ENCODE assay signal across 1 cellular context in the genomic region with DNA sequence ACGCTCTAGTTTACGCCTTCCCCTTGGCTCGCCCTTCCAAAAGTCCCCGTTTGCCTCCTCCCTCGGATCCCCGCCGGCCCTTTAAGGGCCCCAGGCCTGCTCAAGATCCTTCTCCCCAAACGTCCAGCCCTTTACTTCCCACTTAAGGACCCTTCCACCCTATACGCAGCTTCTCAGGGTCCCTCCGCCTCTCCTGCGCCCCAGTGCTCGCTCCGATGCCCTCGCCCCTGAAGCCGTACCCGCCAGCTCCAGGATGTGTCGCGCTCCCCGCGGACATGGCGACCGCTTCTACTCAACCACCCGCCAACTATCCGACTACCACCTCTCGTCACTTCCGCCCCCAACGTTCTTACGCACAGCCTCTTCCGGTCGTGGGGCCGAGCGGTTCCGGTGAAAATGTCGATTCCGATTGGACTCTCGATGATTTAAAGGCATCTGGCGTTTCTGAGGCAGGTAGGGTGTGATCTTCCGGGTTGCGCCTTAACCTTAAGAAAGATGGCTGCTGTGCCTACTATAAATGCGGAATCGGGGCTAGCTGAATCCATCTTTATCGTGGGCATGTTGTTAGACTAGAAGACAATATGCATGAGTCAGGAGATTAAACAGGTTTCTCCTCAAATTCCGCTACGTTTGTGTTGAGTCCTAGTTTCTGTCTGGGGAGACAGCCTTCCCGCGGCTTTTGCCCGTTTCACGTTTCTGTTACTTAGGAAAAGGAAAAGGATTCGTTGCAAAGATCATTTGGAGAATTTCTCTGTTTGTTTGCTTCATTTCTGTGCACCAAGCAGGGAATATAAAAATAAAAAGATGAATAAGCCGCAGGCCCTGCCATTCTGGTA.
TF ChIP-seq lines count a peak whose summit lies in the region.

A gene (minus strand): TSS at position 317 of the 836 bp plus-strand sequence. CDS start 40 bp downstream, at position 277.

TF ChIP-seq in HepG2, 621 proteins besides CTCF, POLR2A, EP300 and RAD21 (continued from another document and continues in another):
- TF ChIP-seq, protein P1, sequence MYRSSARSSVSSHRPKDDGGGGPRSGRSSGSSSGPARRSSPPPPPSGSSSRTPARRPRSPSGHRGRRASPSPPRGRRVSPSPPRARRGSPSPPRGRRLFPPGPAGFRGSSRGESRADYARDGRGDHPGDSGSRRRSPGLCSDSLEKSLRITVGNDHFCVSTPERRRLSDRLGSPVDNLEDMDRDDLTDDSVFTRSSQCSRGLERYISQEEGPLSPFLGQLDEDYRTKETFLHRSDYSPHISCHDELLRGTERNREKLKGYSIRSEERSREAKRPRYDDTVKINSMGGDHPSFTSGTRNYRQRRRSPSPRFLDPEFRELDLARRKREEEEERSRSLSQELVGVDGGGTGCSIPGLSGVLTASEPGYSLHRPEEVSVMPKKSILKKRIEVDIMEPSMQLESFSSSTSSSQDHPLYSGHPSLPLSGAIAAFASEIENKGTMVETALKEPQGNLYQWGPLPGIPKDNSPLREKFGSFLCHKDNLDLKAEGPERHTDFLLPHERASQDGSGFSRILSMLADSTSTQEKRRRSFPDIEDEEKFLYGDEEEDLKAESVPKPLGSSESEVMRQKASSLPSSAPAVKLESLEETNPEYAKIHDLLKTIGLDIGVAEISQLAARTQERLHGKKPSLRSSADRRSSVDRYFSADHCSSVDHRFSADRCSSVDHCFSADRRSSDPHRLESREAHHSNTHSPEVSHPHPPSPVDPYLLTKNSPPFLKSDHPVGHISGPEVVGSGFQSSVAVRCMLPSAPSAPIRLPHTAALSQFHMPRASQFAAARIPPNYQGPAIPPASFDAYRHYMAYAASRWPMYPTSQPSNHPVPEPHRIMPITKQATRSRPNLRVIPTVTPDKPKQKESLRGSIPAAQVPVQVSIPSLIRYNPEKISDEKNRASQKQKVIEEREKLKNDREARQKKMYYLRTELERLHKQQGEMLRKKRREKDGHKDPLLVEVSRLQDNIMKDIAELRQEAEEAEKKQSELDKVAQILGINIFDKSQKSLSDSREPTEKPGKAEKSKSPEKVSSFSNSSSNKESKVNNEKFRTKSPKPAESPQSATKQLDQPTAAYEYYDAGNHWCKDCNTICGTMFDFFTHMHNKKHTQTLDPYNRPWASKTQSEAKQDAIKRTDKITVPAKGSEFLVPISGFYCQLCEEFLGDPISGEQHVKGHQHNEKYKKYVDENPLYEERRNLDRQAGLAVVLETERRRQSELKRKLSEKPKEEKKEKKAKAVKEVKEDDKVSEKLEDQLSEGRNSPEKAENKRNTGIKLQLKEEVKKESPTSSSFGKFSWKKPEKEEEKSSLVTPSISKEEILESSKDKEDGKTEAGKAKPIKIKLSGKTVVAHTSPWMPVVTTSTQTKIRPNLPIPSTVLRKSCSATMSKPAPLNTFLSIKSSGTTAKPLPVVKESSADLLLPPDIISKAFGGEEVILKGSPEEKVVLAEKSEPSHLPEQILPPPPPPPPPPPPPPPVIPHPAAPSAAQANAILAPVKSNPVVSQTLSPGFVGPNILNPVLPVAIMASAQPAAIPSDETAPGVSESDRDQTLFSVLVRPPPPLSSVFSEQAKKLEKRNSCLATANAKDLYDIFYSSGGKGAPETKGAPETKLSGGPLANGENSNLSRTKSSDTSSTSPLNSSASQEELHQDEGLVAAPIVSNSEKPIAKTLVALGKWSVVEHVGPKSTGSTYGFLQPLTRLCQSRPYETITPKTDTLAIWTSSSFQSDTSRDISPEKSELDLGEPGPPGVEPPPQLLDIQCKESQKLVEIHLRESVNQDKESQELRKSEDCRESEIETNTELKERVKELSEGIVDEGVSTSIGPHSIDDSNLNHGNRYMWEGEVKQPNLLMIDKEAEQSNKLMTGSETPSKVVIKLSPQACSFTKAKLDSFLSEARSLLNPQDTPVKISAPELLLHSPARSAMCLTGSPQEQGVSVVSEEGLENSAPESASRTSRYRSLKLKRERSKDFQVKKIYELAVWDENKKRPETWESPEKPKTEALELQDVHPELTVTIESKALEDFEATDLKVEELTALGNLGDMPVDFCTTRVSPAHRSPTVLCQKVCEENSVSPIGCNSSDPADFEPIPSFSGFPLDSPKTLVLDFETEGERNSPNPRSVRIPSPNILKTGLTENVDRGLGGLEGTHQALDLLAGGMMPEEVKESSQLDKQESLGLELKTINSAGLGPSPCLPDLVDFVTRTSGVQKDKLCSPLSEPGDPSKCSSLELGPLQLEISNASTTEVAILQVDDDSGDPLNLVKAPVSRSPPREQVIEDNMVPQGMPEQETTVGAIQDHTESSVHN (CRISPR knock-in tag; IDR thresholded peaks at IDR 0.05), result no peak
- TF ChIP-seq, protein P2, sequence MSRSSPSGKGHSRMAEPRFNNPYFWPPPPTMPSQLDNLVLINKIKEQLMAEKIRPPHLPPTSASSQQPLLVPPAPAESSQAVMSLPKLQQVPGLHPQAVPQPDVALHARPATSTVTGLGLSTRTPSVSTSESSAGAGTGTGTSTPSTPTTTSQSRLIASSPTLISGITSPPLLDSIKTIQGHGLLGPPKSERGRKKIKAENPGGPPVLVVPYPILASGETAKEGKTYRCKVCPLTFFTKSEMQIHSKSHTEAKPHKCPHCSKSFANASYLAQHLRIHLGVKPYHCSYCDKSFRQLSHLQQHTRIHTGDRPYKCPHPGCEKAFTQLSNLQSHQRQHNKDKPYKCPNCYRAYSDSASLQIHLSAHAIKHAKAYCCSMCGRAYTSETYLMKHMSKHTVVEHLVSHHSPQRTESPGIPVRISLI (CRISPR knock-in tag; IDR thresholded peaks at IDR 0.05; ENCODE audit: borderline replicate concordance), result no peak
- TF ChIP-seq, protein P3, sequence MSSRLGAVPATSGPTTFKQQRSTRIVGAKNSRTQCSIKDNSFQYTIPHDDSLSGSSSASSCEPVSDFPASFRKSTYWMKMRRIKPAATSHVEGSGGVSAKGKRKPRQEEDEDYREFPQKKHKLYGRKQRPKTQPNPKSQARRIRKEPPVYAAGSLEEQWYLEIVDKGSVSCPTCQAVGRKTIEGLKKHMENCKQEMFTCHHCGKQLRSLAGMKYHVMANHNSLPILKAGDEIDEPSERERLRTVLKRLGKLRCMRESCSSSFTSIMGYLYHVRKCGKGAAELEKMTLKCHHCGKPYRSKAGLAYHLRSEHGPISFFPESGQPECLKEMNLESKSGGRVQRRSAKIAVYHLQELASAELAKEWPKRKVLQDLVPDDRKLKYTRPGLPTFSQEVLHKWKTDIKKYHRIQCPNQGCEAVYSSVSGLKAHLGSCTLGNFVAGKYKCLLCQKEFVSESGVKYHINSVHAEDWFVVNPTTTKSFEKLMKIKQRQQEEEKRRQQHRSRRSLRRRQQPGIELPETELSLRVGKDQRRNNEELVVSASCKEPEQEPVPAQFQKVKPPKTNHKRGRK (CRISPR knock-in tag; IDR thresholded peaks at IDR 0.05), result no peak
- 0 out of 2 replicates have a peak, but pooled peaks have one; percentile 28 for TF ChIP-seq ZNF777 (CRISPR knock-in tag; IDR thresholded peaks at IDR 0.05)
- TF ChIP-seq, protein P4, sequence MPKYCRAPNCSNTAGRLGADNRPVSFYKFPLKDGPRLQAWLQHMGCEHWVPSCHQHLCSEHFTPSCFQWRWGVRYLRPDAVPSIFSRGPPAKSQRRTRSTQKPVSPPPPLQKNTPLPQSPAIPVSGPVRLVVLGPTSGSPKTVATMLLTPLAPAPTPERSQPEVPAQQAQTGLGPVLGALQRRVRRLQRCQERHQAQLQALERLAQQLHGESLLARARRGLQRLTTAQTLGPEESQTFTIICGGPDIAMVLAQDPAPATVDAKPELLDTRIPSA (CRISPR knock-in tag; IDR thresholded peaks at IDR 0.05; ENCODE audit: borderline replicate concordance), result no peak
- TF ChIP-seq ATF7-NPFF (CRISPR knock-in tag; IDR thresholded peaks at IDR 0.05; ENCODE audit: low read depth), result peak; percentile 56; the same call in 1 of the 2 replicates
- TF ChIP-seq ZNF207 (IDR thresholded peaks at IDR 0.05; ENCODE audit: borderline replicate concordance), result no peak
- 0 out of 2 replicates have a peak, but pooled peaks have one; percentile 46 for TF ChIP-seq FIP1L1 (IDR thresholded peaks at IDR 0.05; ENCODE audit: borderline replicate concordance, insufficient read depth, low read depth, low read length)
- TF ChIP-seq MXI1 (IDR thresholded peaks at IDR 0.05; ENCODE audit: borderline replicate concordance, low read depth, low read length), result peak; percentile 74; the same call in 2 of the 3 replicates
- TF ChIP-seq ZNF225 (CRISPR knock-in tag; IDR thresholded peaks at IDR 0.05), result peak; percentile 87
- TF ChIP-seq ZFAT (CRISPR knock-in tag; conservative IDR thresholded peaks at IDR 0.05), result no peak
- TF ChIP-seq, protein P5, sequence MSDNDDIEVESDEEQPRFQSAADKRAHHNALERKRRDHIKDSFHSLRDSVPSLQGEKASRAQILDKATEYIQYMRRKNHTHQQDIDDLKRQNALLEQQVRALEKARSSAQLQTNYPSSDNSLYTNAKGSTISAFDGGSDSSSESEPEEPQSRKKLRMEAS (IDR thresholded peaks at IDR 0.05), result peak; percentile 73
- TF ChIP-seq, protein P6, sequence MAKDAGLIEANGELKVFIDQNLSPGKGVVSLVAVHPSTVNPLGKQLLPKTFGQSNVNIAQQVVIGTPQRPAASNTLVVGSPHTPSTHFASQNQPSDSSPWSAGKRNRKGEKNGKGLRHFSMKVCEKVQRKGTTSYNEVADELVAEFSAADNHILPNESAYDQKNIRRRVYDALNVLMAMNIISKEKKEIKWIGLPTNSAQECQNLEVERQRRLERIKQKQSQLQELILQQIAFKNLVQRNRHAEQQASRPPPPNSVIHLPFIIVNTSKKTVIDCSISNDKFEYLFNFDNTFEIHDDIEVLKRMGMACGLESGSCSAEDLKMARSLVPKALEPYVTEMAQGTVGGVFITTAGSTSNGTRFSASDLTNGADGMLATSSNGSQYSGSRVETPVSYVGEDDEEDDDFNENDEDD (CRISPR knock-in tag; IDR thresholded peaks at IDR 0.05; ENCODE audit: borderline replicate concordance), result peak; percentile 89
- peak; percentile 80 for TF ChIP-seq ZMYM4 (CRISPR knock-in tag; IDR thresholded peaks at IDR 0.05)
- TF ChIP-seq ZNF749 (CRISPR knock-in tag; IDR thresholded peaks at IDR 0.05; ENCODE audit: borderline replicate concordance), result no peak
- TF ChIP-seq RFX3 (CRISPR knock-in tag; IDR thresholded peaks at IDR 0.05), result no peak
- TF ChIP-seq KLF6 (CRISPR knock-in tag; IDR thresholded peaks at IDR 0.05), result peak; percentile 59
- no peak for TF ChIP-seq ZSCAN30 (CRISPR knock-in tag; IDR thresholded peaks at IDR 0.05)
- TF ChIP-seq, protein P7, sequence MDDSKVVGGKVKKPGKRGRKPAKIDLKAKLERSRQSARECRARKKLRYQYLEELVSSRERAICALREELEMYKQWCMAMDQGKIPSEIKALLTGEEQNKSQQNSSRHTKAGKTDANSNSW (CRISPR knock-in tag; IDR thresholded peaks at IDR 0.05; ENCODE audit: borderline replicate concordance), result no peak
- TF ChIP-seq KDM3A (CRISPR knock-in tag; IDR thresholded peaks at IDR 0.05; ENCODE audit: low read depth), result peak; percentile 81
- peak; percentile 86 for TF ChIP-seq HDAC1 (CRISPR knock-in tag; IDR thresholded peaks at IDR 0.05)
- no peak; the same call in 1 of the 2 replicates for TF ChIP-seq TMF1 (CRISPR knock-in tag; IDR thresholded peaks at IDR 0.05; ENCODE audit: low read depth)
- TF ChIP-seq, protein P8, sequence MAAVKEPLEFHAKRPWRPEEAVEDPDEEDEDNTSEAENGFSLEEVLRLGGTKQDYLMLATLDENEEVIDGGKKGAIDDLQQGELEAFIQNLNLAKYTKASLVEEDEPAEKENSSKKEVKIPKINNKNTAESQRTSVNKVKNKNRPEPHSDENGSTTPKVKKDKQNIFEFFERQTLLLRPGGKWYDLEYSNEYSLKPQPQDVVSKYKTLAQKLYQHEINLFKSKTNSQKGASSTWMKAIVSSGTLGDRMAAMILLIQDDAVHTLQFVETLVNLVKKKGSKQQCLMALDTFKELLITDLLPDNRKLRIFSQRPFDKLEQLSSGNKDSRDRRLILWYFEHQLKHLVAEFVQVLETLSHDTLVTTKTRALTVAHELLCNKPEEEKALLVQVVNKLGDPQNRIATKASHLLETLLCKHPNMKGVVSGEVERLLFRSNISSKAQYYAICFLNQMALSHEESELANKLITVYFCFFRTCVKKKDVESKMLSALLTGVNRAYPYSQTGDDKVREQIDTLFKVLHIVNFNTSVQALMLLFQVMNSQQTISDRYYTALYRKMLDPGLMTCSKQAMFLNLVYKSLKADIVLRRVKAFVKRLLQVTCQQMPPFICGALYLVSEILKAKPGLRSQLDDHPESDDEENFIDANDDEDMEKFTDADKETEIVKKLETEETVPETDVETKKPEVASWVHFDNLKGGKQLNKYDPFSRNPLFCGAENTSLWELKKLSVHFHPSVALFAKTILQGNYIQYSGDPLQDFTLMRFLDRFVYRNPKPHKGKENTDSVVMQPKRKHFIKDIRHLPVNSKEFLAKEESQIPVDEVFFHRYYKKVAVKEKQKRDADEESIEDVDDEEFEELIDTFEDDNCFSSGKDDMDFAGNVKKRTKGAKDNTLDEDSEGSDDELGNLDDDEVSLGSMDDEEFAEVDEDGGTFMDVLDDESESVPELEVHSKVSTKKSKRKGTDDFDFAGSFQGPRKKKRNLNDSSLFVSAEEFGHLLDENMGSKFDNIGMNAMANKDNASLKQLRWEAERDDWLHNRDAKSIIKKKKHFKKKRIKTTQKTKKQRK (IDR thresholded peaks at IDR 0.05; ENCODE audit: low read length), result no peak
- TF ChIP-seq ZFP1 (CRISPR knock-in tag; IDR thresholded peaks at IDR 0.05), result no peak
- TF ChIP-seq ZNF546 (CRISPR knock-in tag; conservative IDR thresholded peaks at IDR 0.05), result peak; percentile 89
- TF ChIP-seq ZBTB7A (CRISPR knock-in tag; IDR thresholded peaks at IDR 0.05), result no peak
- TF ChIP-seq ZBTB21 (CRISPR knock-in tag; IDR thresholded peaks at IDR 0.05), result 0 out of 2 replicates have a peak, but pooled peaks have one; percentile 33
- TF ChIP-seq, protein P9, sequence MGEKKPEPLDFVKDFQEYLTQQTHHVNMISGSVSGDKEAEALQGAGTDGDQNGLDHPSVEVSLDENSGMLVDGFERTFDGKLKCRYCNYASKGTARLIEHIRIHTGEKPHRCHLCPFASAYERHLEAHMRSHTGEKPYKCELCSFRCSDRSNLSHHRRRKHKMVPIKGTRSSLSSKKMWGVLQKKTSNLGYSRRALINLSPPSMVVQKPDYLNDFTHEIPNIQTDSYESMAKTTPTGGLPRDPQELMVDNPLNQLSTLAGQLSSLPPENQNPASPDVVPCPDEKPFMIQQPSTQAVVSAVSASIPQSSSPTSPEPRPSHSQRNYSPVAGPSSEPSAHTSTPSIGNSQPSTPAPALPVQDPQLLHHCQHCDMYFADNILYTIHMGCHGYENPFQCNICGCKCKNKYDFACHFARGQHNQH (CRISPR knock-in tag; IDR thresholded peaks at IDR 0.05), result peak; percentile 46; the same call in 1 of the 2 replicates
- TF ChIP-seq ZNF768 (CRISPR knock-in tag; IDR thresholded peaks at IDR 0.05), result peak; percentile 73
- 0 out of 2 replicates have a peak, but pooled peaks have one; percentile 20 for TF ChIP-seq ZNF83 (CRISPR knock-in tag; IDR thresholded peaks at IDR 0.05; ENCODE audit: borderline replicate concordance)
- no peak; the same call in 1 of the 2 replicates for TF ChIP-seq MAF1 (CRISPR knock-in tag; IDR thresholded peaks at IDR 0.05; ENCODE audit: borderline replicate concordance)
